ENCODE assay signal across 15 cellular contexts in genomic region chr10:94102436-94102835, GRCh38.
A peak's percentile ranks its signal among the peaks of the same experiment; 100 is the strongest.
DNase-seq lines count a peak whose midpoint lies in the region; ATAC-seq and TF ChIP-seq lines count a peak whose summit lies in the region.
"Had no signal": no experiment of that assay in that cellular context is flagged by ENCODE, and none has a peak within 500 bp of the region (broad histone marks: within the 10 kb centered on the region; RNA-seq: fewer than 3 reads in every experiment).

No MANE protein-coding gene starts in this region.

- no peak overlapping the region for H3K4me3 ChIP-seq in right cardiac atrium (ENCODE audit: low read length)
- H3K4me3 ChIP-seq in esophagus muscularis mucosa: no peak overlapping the region
- no peak overlapping the region for H3K4me3 ChIP-seq in neuronal stem cell (ENCODE audit: low read length in 2 of 2)
- H3K4me3 ChIP-seq in spleen: no peak overlapping the region
- H3K4me3 ChIP-seq: BLaER1 treated with 17β-estradiol and CSF1 and Interleukin-3, amounts not matched to agents 10 nM and 100 nM; GM12878; GM23338 had no signal

- ATAC-seq in right cardiac atrium (peak; percentile 37 to 68), left cardiac atrium (no peak)
- ATAC-seq: GM12878, GM23338 had no signal

- WGBS in right cardiac atrium: 64% methylated on average over 5 of the region's 5 CpGs
- 71% methylated on average over 5 of the region's 5 CpGs for WGBS in esophagus muscularis mucosa
- no CpG with 5 or more reads among the region's 5 CpGs for WGBS in neuronal stem cell (ENCODE audit: extremely low coverage in 2 of 2, insufficient read length in 2 of 2, insufficient replicate concordance in 1 of 2), 2 donors
- WGBS in spleen, 5 donors: 53 to 69% (median 62%) methylated on average over 5 of the region's 5 CpGs

- POLR2A ChIA-PET in activated CD4-positive, alpha-beta T cell treated with anti-CD3 and anti-CD28 coated beads, Interleukin-2, amount 10 ng/mL, durations not matched to agents 7 days and 5 days (lab: Charles Lee): no interaction called here

- H3K36me3 Mint-ChIP-seq in activated CD4-positive, alpha-beta T cell treated with anti-CD3 and anti-CD28 coated beads, Interleukin-2, amount 10 ng/mL, durations not matched to agents 7 days and 5 days (ENCODE audit: low read depth): no peaks in the 10 kb centered on the region
- H3K36me3 Mint-ChIP-seq: CD4-positive, CD25-positive, alpha-beta regulatory T cell had no signal

- no peak overlapping the region for H2AK5ac ChIP-seq in neuronal stem cell (ENCODE audit: low read depth, low read length)

- intact Hi-C loops in right cardiac atrium (cut with DNase I) (no loop called here), left cardiac atrium (cut with DNase I) (no loop called here), esophagus muscularis mucosa (cut with DNase I) (loop anchor here (10.0 kb wide), 1 partner anchor 112 kb away; no protein-coding TSS in a partner anchor), spleen (cut with DNase I; ENCODE audit: low total_unique reads) (no loop called here)

- H2AFZ ChIP-seq in neuronal stem cell (ENCODE audit: low read length): no peak overlapping the region
- H2AFZ ChIP-seq: GM23338 had no signal

- H4K8ac ChIP-seq in neuronal stem cell (ENCODE audit: low read depth, low read length): peak overlapping the region; percentile 76

- H3K27ac Mint-ChIP-seq in activated CD4-positive, alpha-beta T cell treated with anti-CD3 and anti-CD28 coated beads, Interleukin-2, amount 10 ng/mL, durations not matched to agents 7 days and 5 days: no peak overlapping the region
- H3K27ac Mint-ChIP-seq: CD4-positive, CD25-positive, alpha-beta regulatory T cell; GM23338 had no signal

- no peak overlapping the region for H2BK5ac ChIP-seq in neuronal stem cell (ENCODE audit: low read length)

- H3K23ac ChIP-seq in neuronal stem cell (ENCODE audit: low read depth, low read length, poor library complexity): no peak overlapping the region

- CTCF ChIA-PET in activated CD4-positive, alpha-beta T cell treated with anti-CD3 and anti-CD28 coated beads, Interleukin-2, amount 10 ng/mL, durations not matched to agents 7 days and 5 days (lab: Charles Lee): no interaction called here

- no peak overlapping the region for H4K91ac ChIP-seq in neuronal stem cell (ENCODE audit: low read depth, low read length, poor library complexity)

- H3K4me1 ChIP-seq in right cardiac atrium (ENCODE audit: control insufficient read depth, insufficient read depth, low read length) (peaks cover 10% of the 10 kb centered on the region), esophagus muscularis mucosa (peaks cover 20 to 59% (median 45%) of the 10 kb centered on the region in 4 donors), neuronal stem cell (ENCODE audit: control insufficient read depth in 2 of 2, insufficient read depth in 1 of 2, low read depth in 1 of 2, low read length in 2 of 2) (peaks cover 4 to 5% of the 10 kb centered on the region in 2 donors), spleen (peaks cover 0 to 26% (median 9%) of the 10 kb centered on the region in 6 donors)
- H3K4me1 ChIP-seq: BLaER1 treated with 17β-estradiol and CSF1 and Interleukin-3, amounts not matched to agents 10 nM and 100 nM had no signal

- TF ChIP-seq POLR2A in esophagus muscularis mucosa (IDR thresholded peaks at IDR 0.05; ENCODE audit: low read depth) (no peak), spleen (IDR thresholded peaks at IDR 0.05) (no peak)

- peaks cover 4% of the 10 kb centered on the region for H3K4me1 Mint-ChIP-seq in activated CD4-positive, alpha-beta T cell treated with anti-CD3 and anti-CD28 coated beads, Interleukin-2, amount 10 ng/mL, durations not matched to agents 7 days and 5 days
- H3K4me1 Mint-ChIP-seq: CD4-positive, CD25-positive, alpha-beta regulatory T cell had no signal

- DNase-seq in right cardiac atrium: peak in 1 of 3 donors; percentile 18
- DNase-seq in left cardiac atrium: no peak
- peak; percentile 57 for DNase-seq in esophagus muscularis mucosa (ENCODE audit: extremely low spot score)
- no peak for DNase-seq in neuronal stem cell (ENCODE audit: low spot score)
- peak; percentile 76 for DNase-seq in spleen
- DNase-seq in activated CD4-positive, alpha-beta T cell treated with anti-CD3 and anti-CD28 coated beads, Interleukin-2, amount 10 ng/mL, durations not matched to agents 7 days and 5 days: no peak
- DNase-seq in NCI-H1417 (lab: John Stamatoyannopoulos, UW): no peak
- no peak for DNase-seq in stimulated activated naive CD4-positive, alpha-beta T cell (lab: John Stamatoyannopoulos, UW)
- DNase-seq: ACHN; CD4-positive, CD25-positive, alpha-beta regulatory T cell; DMS79; H7 had no signal

- no peak overlapping the region for H2BK12ac ChIP-seq in neuronal stem cell (ENCODE audit: low read length)

- TF ChIP-seq EP300 in esophagus muscularis mucosa (IDR thresholded peaks at IDR 0.05): no peak

- H3K9me3 ChIP-seq in right cardiac atrium (ENCODE audit: control insufficient read depth, low read length) (no peaks in the 10 kb centered on the region), esophagus muscularis mucosa (no peaks in the 10 kb centered on the region), neuronal stem cell (replicated peaks in 1 of 2; ENCODE audit: control insufficient read depth in 2 of 2, insufficient read depth in 1 of 2, low read depth in 1 of 2, low read length in 2 of 2) (no peaks in the 10 kb centered on the region), spleen (no peaks in the 10 kb centered on the region)
- H3K9me3 ChIP-seq: BLaER1 treated with 17β-estradiol and CSF1 and Interleukin-3, amounts not matched to agents 10 nM and 100 nM had no signal

- H3K4me2 ChIP-seq in neuronal stem cell (ENCODE audit: insufficient read depth, low read length, poor library complexity, severe bottlenecking): no peak overlapping the region
- H3K4me2 ChIP-seq: BLaER1 treated with 17β-estradiol and CSF1 and Interleukin-3, amounts not matched to agents 10 nM and 100 nM; GM23338 had no signal

- H3K27ac ChIP-seq in right cardiac atrium (ENCODE audit: low read length) (no peak overlapping the region), esophagus muscularis mucosa (replicated peaks in 1 of 4) (peak overlapping the region in 1 of 4 donors; percentile 18), neuronal stem cell (replicated peaks; ENCODE audit: low read length) (no peak overlapping the region), spleen (peak overlapping the region in 6 of 8 donors; percentile 20 to 75 (median 56))
- H3K27ac ChIP-seq: BLaER1 treated with 17β-estradiol and CSF1 and Interleukin-3, amounts not matched to agents 10 nM and 100 nM had no signal

- H2BK120ac ChIP-seq in neuronal stem cell (ENCODE audit: low read depth, low read length): no peak overlapping the region

- no peak overlapping the region for H3K9ac ChIP-seq in neuronal stem cell (ENCODE audit: low read depth, low read length, poor library complexity)
- H3K9ac ChIP-seq: BLaER1 treated with 17β-estradiol and CSF1 and Interleukin-3, amounts not matched to agents 10 nM and 100 nM had no signal

- H3K27me3 Mint-ChIP-seq in activated CD4-positive, alpha-beta T cell treated with anti-CD3 and anti-CD28 coated beads, Interleukin-2, amount 10 ng/mL, durations not matched to agents 7 days and 5 days: peaks cover 12% of the 10 kb centered on the region

- TF ChIP-seq CTCF in esophagus muscularis mucosa (IDR thresholded peaks at IDR 0.05) (no peak), spleen (IDR thresholded peaks at IDR 0.05 in 8 of 11, conservative IDR thresholded peaks at IDR 0.05 in 3 of 11) (no peak)

- no peak overlapping the region for H3K4ac ChIP-seq in neuronal stem cell (ENCODE audit: low read length)

- H3K27me3 ChIP-seq in right cardiac atrium (ENCODE audit: control insufficient read depth, insufficient read depth) (no peaks in the 10 kb centered on the region), esophagus muscularis mucosa (no peaks in the 10 kb centered on the region), neuronal stem cell (ENCODE audit: control insufficient read depth in 3 of 3, insufficient read depth in 3 of 3, low read depth in 1 of 3, low read length in 3 of 3) (no peaks in the 10 kb centered on the region), spleen (replicated peaks in 1 of 7) (peaks cover 0 to 2% (median 0%) of the 10 kb centered on the region in 7 donors)
- H3K27me3 ChIP-seq: BLaER1 treated with 17β-estradiol and CSF1 and Interleukin-3, amounts not matched to agents 10 nM and 100 nM had no signal

- H3K4me3 Mint-ChIP-seq in activated CD4-positive, alpha-beta T cell treated with anti-CD3 and anti-CD28 coated beads, Interleukin-2, amount 10 ng/mL, durations not matched to agents 7 days and 5 days: no peak overlapping the region
- H3K4me3 Mint-ChIP-seq: CD4-positive, CD25-positive, alpha-beta regulatory T cell; GM23338 had no signal

- H3K14ac ChIP-seq in neuronal stem cell (ENCODE audit: low read length): no peak overlapping the region

- H3K36me3 ChIP-seq in esophagus muscularis mucosa: no peaks in the 10 kb centered on the region
- no peaks in the 10 kb centered on the region for H3K36me3 ChIP-seq in neuronal stem cell (replicated peaks in 1 of 2; ENCODE audit: control insufficient read depth in 2 of 2, insufficient read depth in 2 of 2, low read length in 2 of 2)
- no peaks in the 10 kb centered on the region for H3K36me3 ChIP-seq in spleen
- H3K36me3 ChIP-seq: BLaER1 treated with 17β-estradiol and CSF1 and Interleukin-3, amounts not matched to agents 10 nM and 100 nM had no signal

- H3K79me1 ChIP-seq in neuronal stem cell (ENCODE audit: low read depth, low read length): no peaks in the 10 kb centered on the region

- H2BK15ac ChIP-seq in neuronal stem cell (ENCODE audit: low read length): no peak overlapping the region

- H3K18ac ChIP-seq in neuronal stem cell (ENCODE audit: low read length): no peak overlapping the region

- no peaks in the 10 kb centered on the region for H3K9me3 Mint-ChIP-seq in activated CD4-positive, alpha-beta T cell treated with anti-CD3 and anti-CD28 coated beads, Interleukin-2, amount 10 ng/mL, durations not matched to agents 7 days and 5 days
- H3K9me3 Mint-ChIP-seq: GM23338 had no signal

Comparison
In these comparisons a context has a peak if more than half of its experiments do, and no peak if none do; other contexts are left out.
1. ATAC-seq: peak in right cardiac atrium (2 of 2); none in left cardiac atrium (0 of 2).
2. DNase-seq: peak in esophagus muscularis mucosa (single experiment) and spleen (single experiment); none in left cardiac atrium (single experiment), neuronal stem cell (single experiment), activated CD4-positive, alpha-beta T cell treated with anti-CD3 and anti-CD28 coated beads, Interleukin-2, amount 10 ng/mL, durations not matched to agents 7 days and 5 days (single experiment), NCI-H1417 (0 of 3) and stimulated activated naive CD4-positive, alpha-beta T cell (0 of 6).
3. H3K27ac ChIP-seq: peak in spleen (6 of 8); none in right cardiac atrium (single experiment) and neuronal stem cell (single experiment).